In genomic region chr10:113045155-113046055, GRCh38 we compare ENCODE assay signal across 1 cellular context.
TF ChIP-seq lines count a peak whose summit lies in the region.

No MANE protein-coding gene starts in this region.

TF ChIP-seq in A549, 52 proteins besides CTCF, POLR2A, EP300 and RAD21 (continued from another document):
- TF ChIP-seq REST (IDR thresholded peaks at IDR 0.05), result no peak
- TF ChIP-seq ESRRA (IDR thresholded peaks at IDR 0.05; ENCODE audit: borderline replicate concordance, low read length), result no peak
TF ChIP-seq in A549: peak in this region for 1.
